Comparison of ENCODE assay signal across 15 cellular contexts in the genomic region with DNA sequence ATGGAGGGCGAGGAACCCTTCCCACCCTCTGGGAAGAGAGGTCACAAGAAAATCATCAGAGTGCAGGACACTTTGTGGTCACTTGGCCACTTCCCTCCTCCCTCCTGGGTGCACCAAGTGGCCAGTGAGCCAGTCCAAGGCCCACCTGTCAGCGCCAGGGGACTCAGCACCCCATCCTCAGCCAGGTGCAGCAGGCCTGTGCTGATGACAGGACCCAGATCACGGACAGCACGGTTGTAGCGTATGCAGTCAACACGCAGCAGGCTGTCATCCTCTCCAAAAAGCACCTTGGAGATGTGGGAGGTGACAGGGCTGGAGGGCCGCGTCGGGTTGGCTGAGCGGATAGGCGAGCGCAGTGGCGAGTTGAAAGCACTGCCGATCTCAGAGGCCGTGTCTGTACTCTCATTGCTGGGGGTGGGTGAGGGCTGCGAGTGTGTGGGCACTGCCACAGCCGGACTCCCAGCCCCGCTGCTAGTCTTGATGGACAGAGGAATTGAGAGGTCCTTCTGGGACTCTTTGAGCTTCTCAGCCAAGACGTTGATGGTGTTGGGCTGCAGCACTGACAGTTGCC. TPM values are rescaled to one million over a fixed set of nuclear protein-coding genes. Genes with fewer than 3 reads are reported as not detected.
A peak's percentile ranks its signal among the peaks of the same experiment; 100 is the strongest.
DNase-seq lines count a peak whose midpoint lies in the region; ATAC-seq and TF ChIP-seq lines count a peak whose summit lies in the region.
"Had no signal": no experiment of that assay in that cellular context is flagged by ENCODE, and none has a peak within 500 bp of the region (broad histone marks: within the 10 kb centered on the region; RNA-seq: fewer than 3 reads in every experiment).

No MANE protein-coding gene starts in this region.

- ATAC-seq in right cardiac atrium, result no peak

- H3K27me3 Mint-ChIP-seq in CD14-positive monocyte (ENCODE audit: low read depth in 3 of 3), result no peaks in the 10 kb centered on the region

- no peak for TF ChIP-seq CTCF in CD14-positive monocyte (IDR thresholded peaks at IDR 0.05)

- H3K27ac ChIP-seq in right cardiac atrium (ENCODE audit: low read length), result no peak overlapping the region
- H3K27ac ChIP-seq: BLaER1 treated with 17β-estradiol and CSF1 and Interleukin-3, amounts not matched to agents 10 nM and 100 nM; KMS-11; PC-9 had no signal

- DNase-seq in activated effector memory CD4-positive, alpha-beta T cell treated with anti-CD3 and anti-CD28 coated beads, Interleukin-2, amount 50 U/mL, for 16 hours, result peak; percentile 58
- DNase-seq in activated effector memory CD4-positive, alpha-beta T cell treated with Interleukin-2 at 50 U/mL for 16 hours, result no peak
- DNase-seq in CD14-positive monocyte (ENCODE audit: low spot score), result peak; percentile 38
- DNase-seq in right cardiac atrium, result peak in 2 of 3 donors; percentile 45 to 54
- DNase-seq in posterior vena cava (ENCODE audit: low spot score), result peak; percentile 65
- DNase-seq in putamen (ENCODE audit: low spot score), result no peak
- no peak for DNase-seq in stimulated activated CD4-positive, alpha-beta T cell treated with anti-CD3 and anti-CD28 coated beads, Interleukin-1b, Interleukin-23, amount 100 ng/mL, for 48 hours
- no peak for DNase-seq in NCI-H2081 (lab: John Stamatoyannopoulos, UW)
- DNase-seq: DMS153, NCI-H1092 treated with DMSO at 0.1 percent for 48 hours, NCI-H1694 treated with DMSO at 0.1 percent for 48 hours, PC-9, SHP77 had no signal

- H3K4me1 ChIP-seq in right cardiac atrium (ENCODE audit: control insufficient read depth, insufficient read depth, low read length), result no peaks in the 10 kb centered on the region

- H3K9me3 ChIP-seq in right cardiac atrium (ENCODE audit: control insufficient read depth, low read length), result no peaks in the 10 kb centered on the region
- H3K9me3 ChIP-seq: BLaER1 treated with 17β-estradiol and CSF1 and Interleukin-3, amounts not matched to agents 10 nM and 100 nM had no signal

- 90% methylated on average over 19 of the region's 19 CpGs for WGBS in right cardiac atrium

- H3K9me3 Mint-ChIP-seq in CD14-positive monocyte, result peaks cover 0 to 2% (median 0%) of the 10 kb centered on the region in 7 donors

- H3K4me3 ChIP-seq in right cardiac atrium (ENCODE audit: low read length), result no peak overlapping the region
- H3K4me3 ChIP-seq: BLaER1 treated with 17β-estradiol and CSF1 and Interleukin-3, amounts not matched to agents 10 nM and 100 nM; PC-9 had no signal

- peaks cover 4% of the 10 kb centered on the region for H3K4me1 Mint-ChIP-seq in CD14-positive monocyte

- peak overlapping the region in 3 of 7 donors; percentile 58 to 76 (median 66) for H3K27ac Mint-ChIP-seq in CD14-positive monocyte

- H3K4me3 Mint-ChIP-seq in CD14-positive monocyte, result no peak overlapping the region

- H3K27me3 ChIP-seq in right cardiac atrium (ENCODE audit: control insufficient read depth, insufficient read depth), result no peaks in the 10 kb centered on the region
- H3K27me3 ChIP-seq: BLaER1 treated with 17β-estradiol and CSF1 and Interleukin-3, amounts not matched to agents 10 nM and 100 nM had no signal

- intact Hi-C loops in CD14-positive monocyte (cut with micrococcal nuclease), result loop anchor here in 1 of 2 donors (10.0 kb wide), 1 partner anchor 119 kb away; the partner anchor contains the start of gene GLYCTK
- intact Hi-C loops in right cardiac atrium (cut with DNase I), result no loop called here
- intact Hi-C loops in posterior vena cava (cut with DNase I), result no loop called here

- H3K36me3 Mint-ChIP-seq in CD14-positive monocyte, result peaks cover 79 to 97% of the 10 kb centered on the region in 2 donors

RNA-seq across cellular contexts. Expression of gene BAP1, which starts 6.5 kb away (rescaled TPM):
- polyA plus RNA-seq in CD14-positive monocyte (10 to 100 TPM; 11.2 to 12.9 TPM), right cardiac atrium (43.0 TPM)
- total RNA-seq in right cardiac atrium (10 to 100 TPM; 48.4 to 59.1 (median 55.9) TPM), posterior vena cava (10 to 100 TPM; 53.0 to 55.1 TPM)

RNA-seq across cellular contexts. Expression of gene PHF7, which starts 7.1 kb away (rescaled TPM):
- polyA plus RNA-seq in CD14-positive monocyte (1 to 10 TPM; 3.3 to 6.2 TPM), right cardiac atrium (10.9 TPM)
- total RNA-seq in right cardiac atrium (10 to 100 TPM; 15.9 to 28.5 (median 18.3) TPM), posterior vena cava (1 to 10 TPM; 6.4 to 9.2 TPM)

RNA-seq across cellular contexts. Expression of gene SEMA3G, which starts 41.5 kb away (rescaled TPM):
- not detected for polyA plus RNA-seq in CD14-positive monocyte
- 10 to 100 TPM in 1 of 4 donors, 1 to 10 TPM in 3; 4.7 to 13.1 (median 8.3) TPM for total RNA-seq in right cardiac atrium
- 11.2 TPM for polyA plus RNA-seq in right cardiac atrium
- total RNA-seq in posterior vena cava, result 10 to 100 TPM; 12.4 to 17.7 TPM

RNA-seq across cellular contexts. Expression of gene TNNC1, which starts 50.5 kb away (rescaled TPM):
- polyA plus RNA-seq in CD14-positive monocyte (not detected), right cardiac atrium (6,305 TPM)
- total RNA-seq in right cardiac atrium (1,000 to 10,000 TPM; 2,349 to 3,477 (median 2,851) TPM), posterior vena cava (1 to 10 TPM; 3.5 to 5.5 TPM)

RNA-seq across cellular contexts. Expression of gene NISCH, which starts 52.0 kb away (rescaled TPM):
- polyA plus RNA-seq in CD14-positive monocyte (10 to 100 TPM in 1 of 2 donors, 1 to 10 TPM in 1; 9.7 to 13.1 TPM), right cardiac atrium (31.2 TPM)
- total RNA-seq in right cardiac atrium (10 to 100 TPM; 48.6 to 59.2 (median 53.0) TPM), posterior vena cava (10 to 100 TPM; 53.0 to 65.2 TPM)

Comparison
In these comparisons a context has a peak if more than half of its experiments do, and no peak if none do; other contexts are left out.
1. DNase-seq: peak in activated effector memory CD4-positive, alpha-beta T cell treated with anti-CD3 and anti-CD28 coated beads, Interleukin-2, amount 50 U/mL, for 16 hours (single experiment), CD14-positive monocyte (single experiment), right cardiac atrium (2 of 3) and posterior vena cava (single experiment); none in activated effector memory CD4-positive, alpha-beta T cell treated with Interleukin-2 at 50 U/mL for 16 hours (single experiment), putamen (single experiment), stimulated activated CD4-positive, alpha-beta T cell treated with anti-CD3 and anti-CD28 coated beads, Interleukin-1b, Interleukin-23, amount 100 ng/mL, for 48 hours (single experiment) and NCI-H2081 (0 of 2).